In the genomic region with DNA sequence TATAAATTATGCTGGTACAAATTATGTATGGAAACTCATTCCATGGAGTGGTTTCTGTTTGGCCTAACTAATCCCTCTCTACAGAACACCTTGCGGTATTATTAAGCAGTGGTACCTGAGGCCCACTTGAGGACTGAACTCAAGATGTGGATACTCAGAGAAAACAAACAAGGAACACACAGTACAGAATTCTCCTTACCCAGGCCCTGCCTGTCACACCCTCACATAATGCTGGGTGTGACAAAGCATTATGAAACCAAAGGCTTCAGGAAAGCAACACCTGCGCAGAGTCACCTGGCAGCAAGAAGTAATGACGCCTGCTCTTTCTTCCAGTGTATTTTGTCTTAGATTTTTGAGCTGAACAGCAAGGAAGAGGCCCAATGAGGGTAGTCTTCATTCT, we compare ENCODE assay signal across 19 cellular contexts.
"Had no signal": no experiment of that assay in that cellular context is flagged by ENCODE, and none has a peak within 500 bp of the region (broad histone marks: within the 10 kb centered on the region; RNA-seq: fewer than 3 reads in every experiment).

No MANE protein-coding gene starts in this region.

- H3K4me1 ChIP-seq: parathyroid adenoma, thyroid gland, uterus had no signal

- H3K27ac ChIP-seq: cardiac muscle cell, hepatocyte, parathyroid adenoma, thyroid gland, uterus had no signal

- DNase-seq: activated CD4-positive, alpha-beta T cell treated with anti-CD3 and anti-CD28 coated beads, Interleukin-2, amount 50 U/mL, for 1 hour; activated CD8-positive, alpha-beta T cell treated with anti-CD3 and anti-CD28 coated beads, Interleukin-2, amount 10 ng/mL, durations not matched to agents 7 days and 5 days; activated gamma-delta T cell; activated naive CD4-positive, alpha-beta T cell treated with anti-CD3 and anti-CD28 coated beads, Interleukin-2, amount 50 U/mL, for 16 hours; activated naive CD8-positive, alpha-beta T cell treated with anti-CD3 and anti-CD28 coated beads, Interleukin-2, amount 50 U/mL, for 24 hours; erythroblast; foreskin melanocyte; immature natural killer cell; nephron progenitor cell; nucleus accumbens; right cardiac atrium; stimulated activated CD4-positive, alpha-beta T cell treated with anti-CD3 and anti-CD28 coated beads, Interleukin-4, amount 100 ng/mL, for 24 hours; stimulated activated naive CD8-positive, alpha-beta T cell treated with anti-CD3 and anti-CD28 coated beads, Interleukin-15, Interleukin-2, amounts not matched to agents 100 U/mL and 50 U/mL, for 24 hours; substantia nigra; thyroid gland; uterus had no signal

- H3K4me3 ChIP-seq: cardiac muscle cell, hepatocyte, thyroid gland, uterus had no signal

- H3K36me3 ChIP-seq: cardiac muscle cell, thyroid gland, uterus had no signal

- H3K27me3 ChIP-seq: thyroid gland, uterus had no signal

- H3K9me3 ChIP-seq: thyroid gland, uterus had no signal
